2 cellular contexts compared by ENCODE assay signal in genomic region chr6:34606477-34607130, GRCh38.
A peak's percentile ranks its signal among the peaks of the same experiment; 100 is the strongest.
TF ChIP-seq lines count a peak whose summit lies in the region.

No MANE protein-coding gene starts in this region.

TF ChIP-seq in HCT116, 20 proteins besides CTCF, POLR2A, EP300 and RAD21:
- no peak for TF ChIP-seq ZFX (IDR thresholded peaks at IDR 0.05)
- no peak for TF ChIP-seq CBX3 (IDR thresholded peaks at IDR 0.05; ENCODE audit: low read depth)
- TF ChIP-seq, protein P1, sequence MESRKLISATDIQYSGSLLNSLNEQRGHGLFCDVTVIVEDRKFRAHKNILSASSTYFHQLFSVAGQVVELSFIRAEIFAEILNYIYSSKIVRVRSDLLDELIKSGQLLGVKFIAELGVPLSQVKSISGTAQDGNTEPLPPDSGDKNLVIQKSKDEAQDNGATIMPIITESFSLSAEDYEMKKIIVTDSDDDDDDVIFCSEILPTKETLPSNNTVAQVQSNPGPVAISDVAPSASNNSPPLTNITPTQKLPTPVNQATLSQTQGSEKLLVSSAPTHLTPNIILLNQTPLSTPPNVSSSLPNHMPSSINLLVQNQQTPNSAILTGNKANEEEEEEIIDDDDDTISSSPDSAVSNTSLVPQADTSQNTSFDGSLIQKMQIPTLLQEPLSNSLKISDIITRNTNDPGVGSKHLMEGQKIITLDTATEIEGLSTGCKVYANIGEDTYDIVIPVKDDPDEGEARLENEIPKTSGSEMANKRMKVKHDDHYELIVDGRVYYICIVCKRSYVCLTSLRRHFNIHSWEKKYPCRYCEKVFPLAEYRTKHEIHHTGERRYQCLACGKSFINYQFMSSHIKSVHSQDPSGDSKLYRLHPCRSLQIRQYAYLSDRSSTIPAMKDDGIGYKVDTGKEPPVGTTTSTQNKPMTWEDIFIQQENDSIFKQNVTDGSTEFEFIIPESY (IDR thresholded peaks at IDR 0.05; ENCODE audit: extremely low read depth, insufficient replicate concordance, low read length), result no peak
- no peak for TF ChIP-seq ELF1 (IDR thresholded peaks at IDR 0.05; ENCODE audit: borderline replicate concordance, low read depth)
- TF ChIP-seq EZH2 (IDR thresholded peaks at IDR 0.05), result no peak
- no peak for TF ChIP-seq POLR2AphosphoS5 (IDR thresholded peaks at IDR 0.05; ENCODE audit: low read depth, low read length)
- TF ChIP-seq REST (IDR thresholded peaks at IDR 0.05; ENCODE audit: low read depth), result no peak
- no peak for TF ChIP-seq TCF7L2 (IDR thresholded peaks at IDR 0.05; ENCODE audit: borderline replicate concordance, extremely low read depth, insufficient read depth, insufficient read length)
- no peak for TF ChIP-seq JUND (IDR thresholded peaks at IDR 0.05)
- no peak for TF ChIP-seq EZH2phosphoT487 (IDR thresholded peaks at IDR 0.05; ENCODE audit: borderline replicate concordance)
- TF ChIP-seq, protein P2, sequence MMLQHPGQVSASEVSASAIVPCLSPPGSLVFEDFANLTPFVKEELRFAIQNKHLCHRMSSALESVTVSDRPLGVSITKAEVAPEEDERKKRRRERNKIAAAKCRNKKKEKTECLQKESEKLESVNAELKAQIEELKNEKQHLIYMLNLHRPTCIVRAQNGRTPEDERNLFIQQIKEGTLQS (IDR thresholded peaks at IDR 0.05), result no peak
- TF ChIP-seq YY1 (IDR thresholded peaks at IDR 0.05; ENCODE audit: extremely low read depth, insufficient replicate concordance, low read depth, low read length), result no peak
- no peak for TF ChIP-seq ZNF274 (IDR thresholded peaks at IDR 0.05; ENCODE audit: low read depth, low read length)
- no peak for TF ChIP-seq EGR1 (IDR thresholded peaks at IDR 0.05; ENCODE audit: low read depth)
- no peak for TF ChIP-seq SIN3A (IDR thresholded peaks at IDR 0.05; ENCODE audit: low read depth)
- no peak for TF ChIP-seq SP1 (IDR thresholded peaks at IDR 0.05; ENCODE audit: low read depth)
- TF ChIP-seq MAX (IDR thresholded peaks at IDR 0.05), result no peak
- TF ChIP-seq SRF (IDR thresholded peaks at IDR 0.05; ENCODE audit: low read depth), result no peak
- no peak for TF ChIP-seq FOSL1 (IDR thresholded peaks at IDR 0.05; ENCODE audit: low read depth)

TF ChIP-seq in GM12878, 131 proteins besides CTCF, POLR2A, EP300 and RAD21:
- TF ChIP-seq RUNX3 (IDR thresholded peaks at IDR 0.05; ENCODE audit: low read length) (0 out of 2 replicates have a peak, but pooled peaks have one; percentile 4), ZNF622 (IDR thresholded peaks at IDR 0.05) (no peak)
